ENCODE assay signal across 8 cellular contexts in the genomic region with DNA sequence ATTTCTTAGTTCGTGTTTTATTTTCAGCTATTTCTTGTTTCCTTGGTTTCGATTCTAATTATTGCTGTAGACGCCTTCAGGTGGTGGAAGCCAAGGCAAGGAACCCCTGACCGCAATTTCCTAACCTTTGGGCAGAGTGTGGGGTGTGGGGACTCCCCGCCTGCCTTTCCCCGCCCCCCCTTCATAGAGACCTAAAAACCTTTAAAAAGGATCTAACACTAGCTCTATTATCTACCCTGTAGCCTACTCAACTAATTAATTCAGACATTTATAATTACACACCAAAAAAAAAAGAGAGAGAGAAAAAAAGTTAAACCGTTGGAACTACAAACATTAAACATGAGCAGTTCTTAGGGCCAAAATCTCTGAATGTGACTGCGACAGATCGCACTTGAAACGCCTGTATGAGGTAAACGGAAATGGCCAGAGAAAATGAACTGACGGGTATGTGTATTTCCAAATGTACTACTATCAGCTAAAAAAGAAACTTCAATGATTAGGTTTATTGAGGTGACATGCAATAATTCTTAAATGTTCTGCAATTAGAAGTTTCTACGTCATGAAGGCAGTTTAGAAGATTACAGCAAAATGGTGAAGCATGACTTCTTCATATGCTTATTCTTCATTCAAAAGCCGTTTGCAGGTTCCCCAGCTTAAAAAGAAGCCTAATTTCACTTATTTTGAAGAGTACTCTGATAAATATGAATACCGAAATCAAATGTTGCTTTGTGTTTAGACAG. TPM values are rescaled to one million over a fixed set of nuclear protein-coding genes. Genes with fewer than 3 reads are reported as not detected.
DNase-seq lines count a peak whose midpoint lies in the region; ATAC-seq and TF ChIP-seq lines count a peak whose summit lies in the region.

No MANE protein-coding gene starts in this region.

- no peak for TF ChIP-seq CTCF in CD4-positive, alpha-beta T cell (IDR thresholded peaks at IDR 0.05)
- TF ChIP-seq CTCF in gastroesophageal sphincter (IDR thresholded peaks at IDR 0.05): no peak

- 0 out of 2 replicates have a peak, but pooled peaks cover 3% of the 10 kb centered on the region for H3K9me2 ChIP-seq in Karpas-422 (replicated peaks; ENCODE audit: insufficient read depth, low read length)

- H3K9me3 ChIP-seq in CD4-positive, alpha-beta T cell (ENCODE audit: control insufficient read depth, low read length): no peaks in the 10 kb centered on the region
- H3K9me3 ChIP-seq in Karpas-422 (ENCODE audit: low read length) (no peaks in the 10 kb centered on the region), gastroesophageal sphincter (no peaks in the 10 kb centered on the region)

- no peaks in the 10 kb centered on the region for H3K9me3 Mint-ChIP-seq in CD4-positive, alpha-beta T cell

- no peaks in the 10 kb centered on the region for H4K20me1 ChIP-seq in Karpas-422 (ENCODE audit: insufficient read depth, low read depth, low read length)

- H3K27ac Mint-ChIP-seq in CD4-positive, alpha-beta T cell: peak overlapping the region; percentile 63

- ATAC-seq in CD4-positive, alpha-beta T cell (ENCODE audit: poor library complexity): peak; percentile 78
- ATAC-seq in GM21528 (IDR thresholded peaks at IDR 0.05; ENCODE audit: low FRiP score, unreplicated experiment) (peak; percentile 56), gastroesophageal sphincter (no peak)

- peaks cover 22% of the 10 kb centered on the region for H3K4me1 Mint-ChIP-seq in CD4-positive, alpha-beta T cell (ENCODE audit: low read depth)

- peak; percentile 9 to 41 (median 24) for DNase-seq in CD4-positive, alpha-beta T cell
- DNase-seq in Karpas-422 (no peak), KBM-7 (no peak), NCI-H1092 (lab: John Stamatoyannopoulos, UW) (no peak)
- peak; percentile 39 to 50 for DNase-seq in activated T-cell treated with anti-CD3 and anti-CD28 coated beads, Interleukin-2, amount 50 U/mL, for 48 hours

- H3K27me3 ChIP-seq in CD4-positive, alpha-beta T cell (ENCODE audit: control insufficient read depth, insufficient read depth, low read length): peaks cover 22% of the 10 kb centered on the region
- H3K27me3 ChIP-seq in Karpas-422 (ENCODE audit: low read length) (no peaks in the 10 kb centered on the region), gastroesophageal sphincter (no peaks in the 10 kb centered on the region)

- intact Hi-C loops in CD4-positive, alpha-beta T cell (cut with DNase I, micrococcal nuclease): loop anchor here in 1 of 2 experiments (1.0 kb wide), 1 partner anchor 19 kb away; a partner anchor contains a TSS

- H3K4me3 Mint-ChIP-seq in CD4-positive, alpha-beta T cell: peak overlapping the region; percentile 82

- no peak for TF ChIP-seq EP300 in gastroesophageal sphincter (IDR thresholded peaks at IDR 0.05)

- peak overlapping the region; percentile 80 for H3K9ac ChIP-seq in Karpas-422 (ENCODE audit: low read length)

- no peak for TF ChIP-seq POLR2A in gastroesophageal sphincter (IDR thresholded peaks at IDR 0.05)

- H3K4me1 ChIP-seq in Karpas-422 (ENCODE audit: low read length): peaks cover 26% of the 10 kb centered on the region
- peaks cover 0 to 24% (median 0%) of the 10 kb centered on the region in 3 donors for H3K4me1 ChIP-seq in gastroesophageal sphincter

- H3K27me3 Mint-ChIP-seq in CD4-positive, alpha-beta T cell: peaks cover 41% of the 10 kb centered on the region

- peak overlapping the region; percentile 89 for H2AFZ ChIP-seq in Karpas-422 (ENCODE audit: low read length)

- H3K4me3 ChIP-seq in Karpas-422 (ENCODE audit: low read length) (peak overlapping the region; percentile 67), gastroesophageal sphincter (peak overlapping the region; percentile 84 to 85), skin epidermis (peak overlapping the region; percentile 52 to 82 (median 76))

- CTCF ChIA-PET in CD4-positive, alpha-beta T cell (lab: Charles Lee): interaction anchor here (0.6 to 2.1 kb wide), 2 partner anchors 13 to 47 kb away, joined by 4 to 7 read pairs; no protein-coding TSS in a partner anchor

- H3K4me2 ChIP-seq in Karpas-422 (ENCODE audit: low read depth, low read length, poor library complexity, severe bottlenecking): peak overlapping the region; percentile 63

- no peaks in the 10 kb centered on the region for H3K36me3 ChIP-seq in Karpas-422 (ENCODE audit: insufficient read depth, low read length)
- no peaks in the 10 kb centered on the region for H3K36me3 ChIP-seq in gastroesophageal sphincter

- no peaks in the 10 kb centered on the region for H3K79me2 ChIP-seq in Karpas-422 (ENCODE audit: low read length)

- H3K27ac ChIP-seq in CD4-positive, alpha-beta T cell (ENCODE audit: low read depth, low read length): no peak overlapping the region
- H3K27ac ChIP-seq in Karpas-422 (ENCODE audit: low read length) (no peak overlapping the region), gastroesophageal sphincter (peak overlapping the region; percentile 89 to 94 (median 90)), skin epidermis (peak overlapping the region; percentile 82 to 97 (median 92))

- 38 to 62% methylated on average over 11 to 15 of the region's 15 CpGs for WGBS in gastroesophageal sphincter (ENCODE audit: low coverage in 1 of 2), 2 donors

- no peaks in the 10 kb centered on the region for H3K36me3 Mint-ChIP-seq in CD4-positive, alpha-beta T cell (ENCODE audit: low read depth)

- in situ Hi-C loops in KBM-7 (cut with MboI; ENCODE audit: low pct_unique_long_range_greater_than_20kb, low sequenced_read_pairs): no loop called here

- POLR2A ChIA-PET in CD4-positive, alpha-beta T cell (lab: Charles Lee): interaction anchor here (0.6 to 2.5 kb wide), 8 partner anchors 13 to 681 kb away, joined by 3 to 18 read pairs (median 6); a partner anchor contains a TSS

RNA-seq across cellular contexts. Expression of a gene that starts 19.0 kb away (rescaled TPM):
- total RNA-seq in CD4-positive, alpha-beta T cell: 10 to 100 TPM; 14.2 to 15.9 TPM
- 9.2 and 14.6 TPM in 2 replicates for total RNA-seq in Karpas-422 (2014; rRNA removed; shearing (Covaris generic); ENCODE audit: low replicate concordance)
- total RNA-seq in gastroesophageal sphincter: 10 to 100 TPM; 23.2 to 45.3 (median 32.5) TPM

Comparison
In these comparisons a context has a peak if more than half of its experiments do, and no peak if none do; other contexts are left out.
1. DNase-seq: peak in CD4-positive, alpha-beta T cell (10 of 10) and activated T-cell treated with anti-CD3 and anti-CD28 coated beads, Interleukin-2, amount 50 U/mL, for 48 hours (2 of 2); none in Karpas-422 (single experiment), KBM-7 (single experiment) and NCI-H1092 (single experiment).
2. H3K27ac ChIP-seq: peak in gastroesophageal sphincter (4 of 4) and skin epidermis (21 of 21); none in CD4-positive, alpha-beta T cell (single experiment) and Karpas-422 (single experiment).
3. Peak in every context shown above with its lines, with median percentiles within 50 percentile points of each other: H3K4me3 ChIP-seq.